10 cellular contexts compared by ENCODE assay signal in genomic region chr12:74889563-74890236, GRCh38.
DNase-seq lines count a peak whose midpoint lies in the region; ATAC-seq and TF ChIP-seq lines count a peak whose summit lies in the region.
"Had no signal": no experiment of that assay in that cellular context is flagged by ENCODE, and none has a peak within 500 bp of the region (broad histone marks: within the 10 kb centered on the region; RNA-seq: fewer than 3 reads in every experiment).

No MANE protein-coding gene starts in this region.

- H3F3A ChIP-seq in PC-3 (ENCODE audit: low read length, unreplicated experiment): peaks cover 7% of the 10 kb centered on the region

- ATAC-seq in GM18517 (IDR thresholded peaks at IDR 0.05; ENCODE audit: unreplicated experiment): peak; percentile 66
- peak; percentile 65 for ATAC-seq in HG02588 (IDR thresholded peaks at IDR 0.05; ENCODE audit: unreplicated experiment)
- ATAC-seq in PC-3: peak; percentile 74

- H3K36me3 ChIP-seq in PC-3 (ENCODE audit: low read depth, low read length): no peaks in the 10 kb centered on the region
- H3K36me3 ChIP-seq in endodermal cell (ENCODE audit: control insufficient read depth, insufficient read depth, low read length): no peaks in the 10 kb centered on the region
- H3K36me3 ChIP-seq in esophagus squamous epithelium: no peaks in the 10 kb centered on the region
- H3K36me3 ChIP-seq: HAP-1 had no signal

- POLR2A ChIA-PET in PC-3 (lab: Charles Lee; ENCODE audit: unreplicated experiment): interaction anchor here (0.6 to 0.7 kb wide), 2 partner anchors 289 to 493 kb away, joined by 3 to 4 read pairs; no protein-coding TSS in a partner anchor

- no peaks in the 10 kb centered on the region for H3K9me3 ChIP-seq in PC-3 (ENCODE audit: low read length)
- H3K9me3 ChIP-seq in endodermal cell (ENCODE audit: control insufficient read depth, low read length): peaks cover 4% of the 10 kb centered on the region
- no peaks in the 10 kb centered on the region for H3K9me3 ChIP-seq in esophagus squamous epithelium
- H3K9me3 ChIP-seq: HAP-1 had no signal

- no TSS peak for BruUV-seq in PC-3 (replicated peaks; lab: Mats Ljungman, UMichigan)

- H3K4me1 ChIP-seq in PC-3 (ENCODE audit: insufficient read depth, low read length) (peaks cover 40% of the 10 kb centered on the region), endodermal cell (ENCODE audit: control insufficient read depth, insufficient read depth, low read length) (no peaks in the 10 kb centered on the region), esophagus squamous epithelium (peaks cover 3 to 8% (median 5%) of the 10 kb centered on the region in 3 donors)
- H3K4me1 ChIP-seq: HAP-1 had no signal

- peak overlapping the region; percentile 27 for H2AFZ ChIP-seq in PC-3 (ENCODE audit: low read length)

- H3K27ac ChIP-seq in PC-3 (ENCODE audit: low read length): peak overlapping the region; percentile 97
- H3K27ac ChIP-seq in endodermal cell (ENCODE audit: low read depth, low read length): no peak overlapping the region
- no peak overlapping the region for H3K27ac ChIP-seq in esophagus squamous epithelium

- H3K9ac ChIP-seq in PC-3 (ENCODE audit: low read length): peak overlapping the region; percentile 68
- no peak overlapping the region for H3K9ac ChIP-seq in endodermal cell (ENCODE audit: extremely low read depth, low read length, poor library complexity, severe bottlenecking)

- H3K4me2 ChIP-seq in PC-3 (ENCODE audit: low read length): peak overlapping the region; percentile 87

- peak; percentile 86 for DNase-seq in PC-3
- peak; percentile 89 for DNase-seq in kidney glomerular epithelial cell (lab: John Stamatoyannopoulos, UW)
- no peak for DNase-seq in endodermal cell
- no peak for DNase-seq in medulla oblongata (ENCODE audit: extremely low spot score)
- no peak for DNase-seq in NCI-H146 (lab: John Stamatoyannopoulos, UW)
- DNase-seq in esophagus squamous epithelium (lab: John Stamatoyannopoulos, UW): no peak

- CTCF ChIA-PET in PC-3 (lab: Charles Lee): no interaction called here

- no peaks in the 10 kb centered on the region for H3K79me2 ChIP-seq in PC-3 (ENCODE audit: low read length)

- no peak overlapping the region for H3K27ac Mint-ChIP-seq in endodermal cell

- no peaks in the 10 kb centered on the region for H3K4me1 Mint-ChIP-seq in endodermal cell

- intact Hi-C loops in PC-3 (cut with micrococcal nuclease) (loop anchor here (2.0 kb wide), 1 partner anchor 27 kb away; no protein-coding TSS in a partner anchor), esophagus squamous epithelium (cut with DNase I) (no loop called here)

- no peaks in the 10 kb centered on the region for H3K27me3 ChIP-seq in PC-3 (ENCODE audit: low read length)
- no peaks in the 10 kb centered on the region for H3K27me3 ChIP-seq in endodermal cell (ENCODE audit: control insufficient read depth, insufficient read depth, low read length, poor library complexity, severe bottlenecking)
- H3K27me3 ChIP-seq in esophagus squamous epithelium: no peaks in the 10 kb centered on the region

- no peaks in the 10 kb centered on the region for H3K9me2 ChIP-seq in PC-3 (replicated peaks; ENCODE audit: low read length)

- no peak for TF ChIP-seq CTCF in PC-3 (conservative IDR thresholded peaks at IDR 0.05; ENCODE audit: low read depth, low read length)
- no peak for TF ChIP-seq CTCF in endodermal cell (conservative IDR thresholded peaks at IDR 0.05)
- no peak for TF ChIP-seq CTCF in esophagus squamous epithelium (IDR thresholded peaks at IDR 0.05)

- H3K4me3 Mint-ChIP-seq in endodermal cell: no peak overlapping the region
- H3K4me3 Mint-ChIP-seq: brain had no signal

- no peaks in the 10 kb centered on the region for H3K27me3 Mint-ChIP-seq in endodermal cell (ENCODE audit: insufficient read depth)

- WGBS in endodermal cell (ENCODE audit: insufficient coverage in 1 of 2, insufficient read length in 1 of 2), 2 experiments: 91% methylated on average over 3 of the region's 3 CpGs; no CpG with 5 or more reads in 1 of the 2 experiments
- 38 to 60% methylated on average over 3 of the region's 3 CpGs for WGBS in esophagus squamous epithelium, 2 donors

- H3K4me3 ChIP-seq in PC-3 (ENCODE audit: low read length) (peak overlapping the region; percentile 61), endodermal cell (ENCODE audit: low read length) (no peak overlapping the region), esophagus squamous epithelium (no peak overlapping the region)
- H3K4me3 ChIP-seq: HAP-1 had no signal

- TF ChIP-seq POLR2A in esophagus squamous epithelium (IDR thresholded peaks at IDR 0.05): no peak

- H4K20me1 ChIP-seq in PC-3 (ENCODE audit: low read length): no peaks in the 10 kb centered on the region

- H3K9me3 Mint-ChIP-seq in endodermal cell: peaks cover 8% of the 10 kb centered on the region
- H3K9me3 Mint-ChIP-seq: brain had no signal

- H3K36me3 Mint-ChIP-seq in endodermal cell (ENCODE audit: low read depth): no peaks in the 10 kb centered on the region
- H3K36me3 Mint-ChIP-seq: brain had no signal

Comparison
In these comparisons a context has a peak if more than half of its experiments do, and no peak if none do; other contexts are left out.
1. DNase-seq: peak in PC-3 (single experiment) and kidney glomerular epithelial cell (single experiment); none in endodermal cell (single experiment), medulla oblongata (single experiment), NCI-H146 (single experiment) and esophagus squamous epithelium (single experiment).
2. Peak in every context shown above with its lines, with median percentiles within 50 percentile points of each other: ATAC-seq.